In the genomic region with DNA sequence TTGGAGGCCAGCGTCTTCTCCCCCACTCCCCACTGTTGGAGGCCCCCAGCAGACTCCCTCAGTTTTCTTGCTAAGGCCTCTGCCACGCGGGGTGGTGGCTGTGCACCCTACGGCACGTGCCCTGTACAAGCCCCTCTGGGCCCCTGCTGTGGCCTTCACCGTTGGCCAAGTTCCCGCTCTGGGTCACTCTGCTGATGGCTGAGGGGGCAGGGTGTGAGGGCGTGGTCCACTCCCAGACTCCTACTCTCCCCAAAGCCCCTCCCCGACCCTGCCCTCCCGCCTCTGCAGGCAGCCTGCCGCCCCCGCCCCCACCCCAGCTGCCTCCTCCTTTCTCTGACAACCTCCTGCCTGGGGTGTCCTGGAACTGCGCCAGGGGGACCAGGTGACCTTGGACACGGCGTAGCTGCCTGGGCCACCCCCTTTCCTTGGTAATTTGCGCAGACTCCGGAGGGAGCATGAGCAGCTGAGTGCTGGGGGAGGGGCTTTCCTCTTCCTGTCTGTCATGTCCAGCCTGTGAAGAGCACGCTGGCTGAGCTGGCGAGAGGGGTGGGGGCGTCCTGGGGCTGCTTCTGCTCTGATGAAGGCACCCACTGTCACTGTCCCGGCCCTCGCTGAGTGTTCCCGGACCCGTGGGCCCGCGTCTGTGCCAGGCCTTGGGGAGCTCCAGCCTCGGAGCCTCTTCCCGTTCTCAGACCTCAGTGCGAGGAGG, we compare ENCODE assay signal across 10 cellular contexts.
DNase-seq lines count a peak whose midpoint lies in the region; ATAC-seq and TF ChIP-seq lines count a peak whose summit lies in the region.
"Had no signal": no experiment of that assay in that cellular context is flagged by ENCODE, and none has a peak within 500 bp of the region (broad histone marks: within the 10 kb centered on the region; RNA-seq: fewer than 3 reads in every experiment).

No MANE protein-coding gene starts in this region.

- no peaks in the 10 kb centered on the region for H3K27me3 ChIP-seq in H7 (ENCODE audit: control insufficient read depth, insufficient read depth, low read length)
- H3K27me3 ChIP-seq in heart right ventricle = peaks cover 0 to 53% (median 25%) of the 10 kb centered on the region in 7 donors
- H3K27me3 ChIP-seq in CD8-positive, alpha-beta T cell (ENCODE audit: insufficient read depth, low read length) = peaks cover 4% of the 10 kb centered on the region

- no peak overlapping the region for H3K4me3 ChIP-seq in H7 (ENCODE audit: insufficient read depth, low read depth, low read length)
- H3K4me3 ChIP-seq in heart right ventricle = peak overlapping the region in 6 of 10 donors; percentile 18 to 44 (median 31)
- H3K4me3 ChIP-seq in CD8-positive, alpha-beta T cell (ENCODE audit: low read depth, low read length) = no peak overlapping the region

- CTCF ChIA-PET in CD8-positive, alpha-beta T cell (lab: Charles Lee) = no interaction called here

- H3K4me1 Mint-ChIP-seq in CD8-positive, alpha-beta T cell (ENCODE audit: low read depth) = peaks cover 12% of the 10 kb centered on the region
- H3K4me1 Mint-ChIP-seq in activated CD4-positive, alpha-beta T cell treated with anti-CD3 and anti-CD28 coated beads, Interleukin-2, amount 10 ng/mL, durations not matched to agents 24 days and 14 days = peaks cover 6% of the 10 kb centered on the region

- H3K36me3 Mint-ChIP-seq in CD8-positive, alpha-beta T cell = no peaks in the 10 kb centered on the region
- peaks cover 5% of the 10 kb centered on the region for H3K36me3 Mint-ChIP-seq in activated CD4-positive, alpha-beta T cell treated with anti-CD3 and anti-CD28 coated beads, Interleukin-2, amount 10 ng/mL, durations not matched to agents 24 days and 14 days (ENCODE audit: low read depth)

- H3K27ac ChIP-seq in heart right ventricle = peak overlapping the region in 3 of 10 donors; percentile 6 to 41 (median 35)
- no peak overlapping the region for H3K27ac ChIP-seq in CD8-positive, alpha-beta T cell (ENCODE audit: low read depth, low read length)

- peaks cover 0 to 35% (median 11%) of the 10 kb centered on the region in 9 donors for H3K4me1 ChIP-seq in heart right ventricle
- H3K4me1 ChIP-seq in CD8-positive, alpha-beta T cell (ENCODE audit: insufficient read depth, low read length) = no peaks in the 10 kb centered on the region

- DNase-seq in H7 (peak; percentile 83), NCI-H774 (lab: John Stamatoyannopoulos, UW) (peak; percentile 22), heart right ventricle (peak in 1 of 2 donors; percentile 34), retina (peak; percentile 76)
- no peak for DNase-seq in CD8-positive, alpha-beta T cell
- no peak for DNase-seq in activated CD4-positive, alpha-beta T cell treated with anti-CD3 and anti-CD28 coated beads, Interleukin-2, amount 10 ng/mL, durations not matched to agents 24 days and 14 days
- DNase-seq: MV-4-11 had no signal

- no peak for TF ChIP-seq CTCF in heart right ventricle (IDR thresholded peaks at IDR 0.05)
- no peak for TF ChIP-seq CTCF in CD8-positive, alpha-beta T cell (IDR thresholded peaks at IDR 0.05)

- POLR2A ChIA-PET in CD8-positive, alpha-beta T cell (lab: Charles Lee) = no interaction called here

- WGBS in heart right ventricle, 2 donors = 25 to 34% methylated on average over 29 of the region's 29 CpGs

- no peak overlapping the region for H3K4me3 Mint-ChIP-seq in CD8-positive, alpha-beta T cell
- H3K4me3 Mint-ChIP-seq in activated CD4-positive, alpha-beta T cell treated with anti-CD3 and anti-CD28 coated beads, Interleukin-2, amount 10 ng/mL, durations not matched to agents 24 days and 14 days = no peak overlapping the region

- H3K27ac Mint-ChIP-seq in CD8-positive, alpha-beta T cell = no peak overlapping the region
- no peak overlapping the region for H3K27ac Mint-ChIP-seq in activated CD4-positive, alpha-beta T cell treated with anti-CD3 and anti-CD28 coated beads, Interleukin-2, amount 10 ng/mL, durations not matched to agents 24 days and 14 days

- no peaks in the 10 kb centered on the region for H3K9me3 Mint-ChIP-seq in CD8-positive, alpha-beta T cell
- H3K9me3 Mint-ChIP-seq in activated CD4-positive, alpha-beta T cell treated with anti-CD3 and anti-CD28 coated beads, Interleukin-2, amount 10 ng/mL, durations not matched to agents 24 days and 14 days = peaks cover 4% of the 10 kb centered on the region

- intact Hi-C loops in heart right ventricle (cut with DNase I) = loop anchor here in 4 of 10 donors (5.0 kb wide), 2 partner anchors 76 to 86 kb away; a partner anchor contains a TSS
- intact Hi-C loops in CD8-positive, alpha-beta T cell (cut with DNase I, micrococcal nuclease) = no loop called here
- intact Hi-C loops in activated CD4-positive, alpha-beta T cell treated with anti-CD3 and anti-CD28 coated beads, Interleukin-2, amount 10 ng/mL, durations not matched to agents 24 days and 14 days (cut with micrococcal nuclease) = no loop called here

- peaks cover 8% of the 10 kb centered on the region for H3K27me3 Mint-ChIP-seq in CD8-positive, alpha-beta T cell (ENCODE audit: low read depth)
- no peaks in the 10 kb centered on the region for H3K27me3 Mint-ChIP-seq in activated CD4-positive, alpha-beta T cell treated with anti-CD3 and anti-CD28 coated beads, Interleukin-2, amount 10 ng/mL, durations not matched to agents 24 days and 14 days

- no peaks in the 10 kb centered on the region for H3K36me3 ChIP-seq in H7 (replicated peaks; ENCODE audit: control insufficient read depth, insufficient read depth, low read length)
- H3K36me3 ChIP-seq in heart right ventricle = no peaks in the 10 kb centered on the region
- no peaks in the 10 kb centered on the region for H3K36me3 ChIP-seq in CD8-positive, alpha-beta T cell (ENCODE audit: insufficient read depth, low read length)

- H3K9me3 ChIP-seq in heart right ventricle = peaks cover 0 to 11% (median 6%) of the 10 kb centered on the region in 11 donors
- no peaks in the 10 kb centered on the region for H3K9me3 ChIP-seq in CD8-positive, alpha-beta T cell (ENCODE audit: low read length)

- ATAC-seq in heart right ventricle (peak in 7 of 8 donors; percentile 24 to 70 (median 54)), GM21423 (IDR thresholded peaks at IDR 0.05; ENCODE audit: unreplicated experiment) (no peak), GM19395 (IDR thresholded peaks at IDR 0.05; ENCODE audit: unreplicated experiment) (no peak)
- ATAC-seq in CD8-positive, alpha-beta T cell = no peak
- ATAC-seq: HCT116 had no signal

Comparison
In these comparisons a context has a peak if more than half of its experiments do, and no peak if none do; other contexts are left out.
1. DNase-seq: peak in H7 (single experiment), NCI-H774 (single experiment) and retina (single experiment); none in CD8-positive, alpha-beta T cell (0 of 7) and activated CD4-positive, alpha-beta T cell treated with anti-CD3 and anti-CD28 coated beads, Interleukin-2, amount 10 ng/mL, durations not matched to agents 24 days and 14 days (single experiment).
2. H3K4me3 ChIP-seq: peak in heart right ventricle (6 of 10); none in H7 (single experiment) and CD8-positive, alpha-beta T cell (single experiment).
3. ATAC-seq: peak in heart right ventricle (7 of 8); none in CD8-positive, alpha-beta T cell (single experiment), GM21423 (single experiment) and GM19395 (single experiment).